ENCODE assay signal across 28 cellular contexts in genomic region chr17:61047517-61047916, GRCh38.
"Had no signal": no experiment of that assay in that cellular context is flagged by ENCODE, and none has a peak within 500 bp of the region (broad histone marks: within the 10 kb centered on the region; RNA-seq: fewer than 3 reads in every experiment).

No MANE protein-coding gene starts in this region.

- H3K9me3 Mint-ChIP-seq: effector memory CD8-positive, alpha-beta T cell; immature natural killer cell; naive thymus-derived CD4-positive, alpha-beta T cell; nephron progenitor cell; stimulated activated memory B cell treated with anti-CD40 and anti-IgM and Interleukin-4, amounts not matched to agents 10 μg/mL and 1 μg/mL and 100 μg/mL, for 72 hours had no signal

- H3K36me3 ChIP-seq: heart right ventricle, ovary, sigmoid colon, spleen, thoracic aorta, tibial nerve, upper lobe of left lung had no signal

- H3K27ac ChIP-seq: coronary artery, esophagus squamous epithelium, ovary, psoas muscle, sigmoid colon, spleen, thoracic aorta, tibial nerve had no signal

- DNase-seq: effector memory CD8-positive, alpha-beta T cell; erythroblast; esophagus squamous epithelium; foreskin melanocyte; glutamatergic neuron; heart right ventricle; hypothalamus; immature natural killer cell; islet precursor cell; kidney glomerular epithelial cell; left colon; midbrain; naive thymus-derived CD4-positive, alpha-beta T cell; nephron progenitor cell; occipital lobe; ovary; posterior cingulate gyrus; psoas muscle; right cardiac atrium; sigmoid colon; spleen; stimulated activated CD4-positive, alpha-beta T cell treated with anti-CD3 and anti-CD28 coated beads, Interleukin-4, amount 100 ng/mL, for 4 hours; stimulated activated naive CD8-positive, alpha-beta T cell treated with anti-CD3 and anti-CD28 coated beads, Interleukin-15, Interleukin-2, amounts not matched to agents 100 U/mL and 50 U/mL, for 24 hours; upper lobe of left lung had no signal

- H3K36me3 Mint-ChIP-seq: stimulated activated memory B cell treated with anti-CD40 and anti-IgM and Interleukin-4, amounts not matched to agents 10 μg/mL and 1 μg/mL and 100 μg/mL, for 72 hours had no signal

- H3K4me1 ChIP-seq: esophagus squamous epithelium, sigmoid colon had no signal

- H3K4me1 Mint-ChIP-seq: nephron progenitor cell had no signal

- ATAC-seq: effector memory CD8-positive, alpha-beta T cell; left colon; naive thymus-derived CD4-positive, alpha-beta T cell; psoas muscle; right cardiac atrium; stimulated activated memory B cell treated with anti-CD40 and anti-IgM and Interleukin-4, amounts not matched to agents 10 μg/mL and 1 μg/mL and 100 μg/mL, for 72 hours; stimulated activated naive CD8-positive, alpha-beta T cell treated with anti-CD3 and anti-CD28 coated beads, Interleukin-15, Interleukin-2, amounts not matched to agents 100 U/mL and 50 U/mL, for 24 hours had no signal

- H3K9me3 ChIP-seq: esophagus squamous epithelium, heart right ventricle, ovary, psoas muscle, sigmoid colon, spleen, thoracic aorta, tibial nerve, upper lobe of left lung had no signal

- H3K4me3 Mint-ChIP-seq: effector memory CD8-positive, alpha-beta T cell; immature natural killer cell; naive thymus-derived CD4-positive, alpha-beta T cell; nephron progenitor cell; stimulated activated memory B cell treated with anti-CD40 and anti-IgM and Interleukin-4, amounts not matched to agents 10 μg/mL and 1 μg/mL and 100 μg/mL, for 72 hours had no signal

- H3K27ac Mint-ChIP-seq: immature natural killer cell; nephron progenitor cell; stimulated activated memory B cell treated with anti-CD40 and anti-IgM and Interleukin-4, amounts not matched to agents 10 μg/mL and 1 μg/mL and 100 μg/mL, for 72 hours had no signal

- H3K4me3 ChIP-seq: coronary artery, esophagus squamous epithelium, heart right ventricle, ovary, psoas muscle, sigmoid colon, spleen, thoracic aorta, tibial nerve, upper lobe of left lung had no signal

- H3K27me3 ChIP-seq: esophagus squamous epithelium, heart right ventricle, ovary, sigmoid colon, spleen, tibial nerve, upper lobe of left lung had no signal

- H3K27me3 Mint-ChIP-seq: effector memory CD8-positive, alpha-beta T cell; stimulated activated memory B cell treated with anti-CD40 and anti-IgM and Interleukin-4, amounts not matched to agents 10 μg/mL and 1 μg/mL and 100 μg/mL, for 72 hours had no signal
